Comparison of ENCODE assay signal across 1 cellular context in the genomic region with DNA sequence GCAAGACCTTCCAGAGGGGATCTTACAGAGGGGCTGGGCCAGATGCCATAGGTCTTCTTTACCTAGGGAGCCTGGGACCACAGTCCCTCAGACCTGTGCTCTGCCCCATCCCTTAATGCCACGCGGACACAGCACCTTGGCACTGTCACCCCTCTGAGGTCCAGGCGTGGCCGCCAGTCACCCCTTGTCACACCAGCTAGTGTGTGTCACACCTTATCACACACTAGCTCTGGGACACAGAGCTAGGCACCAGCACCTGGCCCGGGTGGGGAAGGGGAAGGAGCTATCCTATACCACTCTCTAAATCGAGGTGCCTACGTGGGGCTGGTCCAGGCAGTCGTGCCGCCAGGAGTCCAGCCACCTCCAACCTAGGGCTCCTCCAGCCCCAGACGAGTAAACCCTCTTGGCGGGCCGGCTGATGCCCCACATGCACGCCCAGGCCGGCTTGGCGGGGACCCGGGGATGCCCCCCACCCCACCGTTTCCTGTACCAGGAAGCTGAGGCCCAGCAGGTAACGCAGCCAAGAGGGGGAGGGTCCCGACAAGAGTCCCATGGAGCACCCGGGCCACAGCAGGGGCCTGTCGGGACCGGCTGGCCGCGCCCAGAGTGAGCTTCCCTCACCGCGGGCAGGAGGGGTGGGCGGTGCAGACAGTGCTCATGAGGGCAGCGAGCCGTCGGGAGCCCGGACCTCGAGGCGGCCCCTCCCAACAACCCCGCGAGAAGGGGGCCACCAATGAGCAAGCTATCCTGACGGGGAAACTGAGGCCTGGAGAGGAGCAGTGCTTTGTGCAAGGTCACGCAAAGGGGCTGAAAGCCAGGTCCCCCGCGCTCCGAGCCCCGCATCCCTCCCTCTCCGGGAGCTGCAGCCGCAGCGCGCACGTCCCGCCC.
TF ChIP-seq lines count a peak whose summit lies in the region.

No MANE protein-coding gene starts in this region.

TF ChIP-seq in SK-N-SH treated with all-trans-retinoic acid at 6 μM for 48 hours, 23 proteins besides CTCF, POLR2A, EP300 and RAD21 (continued from another document):
- TF ChIP-seq, protein P1, sequence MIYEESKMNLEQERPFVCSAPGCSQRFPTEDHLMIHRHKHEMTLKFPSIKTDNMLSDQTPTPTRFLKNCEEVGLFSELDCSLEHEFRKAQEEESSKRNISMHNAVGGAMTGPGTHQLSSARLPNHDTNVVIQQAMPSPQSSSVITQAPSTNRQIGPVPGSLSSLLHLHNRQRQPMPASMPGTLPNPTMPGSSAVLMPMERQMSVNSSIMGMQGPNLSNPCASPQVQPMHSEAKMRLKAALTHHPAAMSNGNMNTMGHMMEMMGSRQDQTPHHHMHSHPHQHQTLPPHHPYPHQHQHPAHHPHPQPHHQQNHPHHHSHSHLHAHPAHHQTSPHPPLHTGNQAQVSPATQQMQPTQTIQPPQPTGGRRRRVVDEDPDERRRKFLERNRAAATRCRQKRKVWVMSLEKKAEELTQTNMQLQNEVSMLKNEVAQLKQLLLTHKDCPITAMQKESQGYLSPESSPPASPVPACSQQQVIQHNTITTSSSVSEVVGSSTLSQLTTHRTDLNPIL (CRISPR knock-in tag; IDR thresholded peaks at IDR 0.05; ENCODE audit: low read depth) = no peak
- TF ChIP-seq, protein P2, sequence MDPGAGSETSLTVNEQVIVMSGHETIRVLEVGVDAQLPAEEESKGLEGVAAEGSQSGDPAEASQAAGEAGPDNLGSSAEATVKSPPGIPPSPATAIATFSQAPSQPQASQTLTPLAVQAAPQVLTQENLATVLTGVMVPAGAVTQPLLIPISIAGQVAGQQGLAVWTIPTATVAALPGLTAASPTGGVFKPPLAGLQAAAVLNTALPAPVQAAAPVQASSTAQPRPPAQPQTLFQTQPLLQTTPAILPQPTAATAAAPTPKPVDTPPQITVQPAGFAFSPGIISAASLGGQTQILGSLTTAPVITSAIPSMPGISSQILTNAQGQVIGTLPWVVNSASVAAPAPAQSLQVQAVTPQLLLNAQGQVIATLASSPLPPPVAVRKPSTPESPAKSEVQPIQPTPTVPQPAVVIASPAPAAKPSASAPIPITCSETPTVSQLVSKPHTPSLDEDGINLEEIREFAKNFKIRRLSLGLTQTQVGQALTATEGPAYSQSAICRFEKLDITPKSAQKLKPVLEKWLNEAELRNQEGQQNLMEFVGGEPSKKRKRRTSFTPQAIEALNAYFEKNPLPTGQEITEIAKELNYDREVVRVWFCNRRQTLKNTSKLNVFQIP (CRISPR knock-in tag; IDR thresholded peaks at IDR 0.05; ENCODE audit: borderline replicate concordance, low read depth) = no peak
- TF ChIP-seq, protein P3, sequence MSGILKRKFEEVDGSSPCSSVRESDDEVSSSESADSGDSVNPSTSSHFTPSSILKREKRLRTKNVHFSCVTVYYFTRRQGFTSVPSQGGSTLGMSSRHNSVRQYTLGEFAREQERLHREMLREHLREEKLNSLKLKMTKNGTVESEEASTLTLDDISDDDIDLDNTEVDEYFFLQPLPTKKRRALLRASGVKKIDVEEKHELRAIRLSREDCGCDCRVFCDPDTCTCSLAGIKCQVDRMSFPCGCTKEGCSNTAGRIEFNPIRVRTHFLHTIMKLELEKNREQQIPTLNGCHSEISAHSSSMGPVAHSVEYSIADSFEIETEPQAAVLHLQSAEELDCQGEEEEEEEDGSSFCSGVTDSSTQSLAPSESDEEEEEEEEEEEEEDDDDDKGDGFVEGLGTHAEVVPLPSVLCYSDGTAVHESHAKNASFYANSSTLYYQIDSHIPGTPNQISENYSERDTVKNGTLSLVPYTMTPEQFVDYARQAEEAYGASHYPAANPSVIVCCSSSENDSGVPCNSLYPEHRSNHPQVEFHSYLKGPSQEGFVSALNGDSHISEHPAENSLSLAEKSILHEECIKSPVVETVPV (CRISPR knock-in tag; IDR thresholded peaks at IDR 0.05) = no peak
- TF ChIP-seq GLIS3 (CRISPR knock-in tag; IDR thresholded peaks at IDR 0.05) (no peak), ZNF8 (CRISPR knock-in tag; IDR thresholded peaks at IDR 0.05) (no peak), BACH2 (CRISPR knock-in tag; IDR thresholded peaks at IDR 0.05; ENCODE audit: borderline replicate concordance) (no peak), ARNTL (CRISPR knock-in tag; IDR thresholded peaks at IDR 0.05; ENCODE audit: borderline replicate concordance, low read depth) (no peak), ZNF70 (CRISPR knock-in tag; IDR thresholded peaks at IDR 0.05) (no peak), OSR1 (CRISPR knock-in tag; IDR thresholded peaks at IDR 0.05) (no peak), ESRRG (CRISPR knock-in tag; IDR thresholded peaks at IDR 0.05) (no peak), ZNF565 (CRISPR knock-in tag; conservative IDR thresholded peaks at IDR 0.05; ENCODE audit: low read depth) (no peak)
- TF ChIP-seq, protein P4, sequence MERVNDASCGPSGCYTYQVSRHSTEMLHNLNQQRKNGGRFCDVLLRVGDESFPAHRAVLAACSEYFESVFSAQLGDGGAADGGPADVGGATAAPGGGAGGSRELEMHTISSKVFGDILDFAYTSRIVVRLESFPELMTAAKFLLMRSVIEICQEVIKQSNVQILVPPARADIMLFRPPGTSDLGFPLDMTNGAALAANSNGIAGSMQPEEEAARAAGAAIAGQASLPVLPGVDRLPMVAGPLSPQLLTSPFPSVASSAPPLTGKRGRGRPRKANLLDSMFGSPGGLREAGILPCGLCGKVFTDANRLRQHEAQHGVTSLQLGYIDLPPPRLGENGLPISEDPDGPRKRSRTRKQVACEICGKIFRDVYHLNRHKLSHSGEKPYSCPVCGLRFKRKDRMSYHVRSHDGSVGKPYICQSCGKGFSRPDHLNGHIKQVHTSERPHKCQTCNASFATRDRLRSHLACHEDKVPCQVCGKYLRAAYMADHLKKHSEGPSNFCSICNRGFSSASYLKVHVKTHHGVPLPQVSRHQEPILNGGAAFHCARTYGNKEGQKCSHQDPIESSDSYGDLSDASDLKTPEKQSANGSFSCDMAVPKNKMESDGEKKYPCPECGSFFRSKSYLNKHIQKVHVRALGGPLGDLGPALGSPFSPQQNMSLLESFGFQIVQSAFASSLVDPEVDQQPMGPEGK (CRISPR knock-in tag; IDR thresholded peaks at IDR 0.05; ENCODE audit: borderline replicate concordance) = no peak
